In genomic region chr4:20773144-20773997, GRCh38 we compare ENCODE assay signal across 7 cellular contexts.
A peak's percentile ranks its signal among the peaks of the same experiment; 100 is the strongest.
DNase-seq lines count a peak whose midpoint lies in the region; ATAC-seq lines count a peak whose summit lies in the region.

No MANE protein-coding gene starts in this region.

- peak; percentile 81 for DNase-seq in G401 (ENCODE audit: low spot score)
- peak; percentile 59 to 74 for DNase-seq in Kasumi-1 (lab: John Stamatoyannopoulos, UW)
- peak; percentile 52 for DNase-seq in RPMI7951 (ENCODE audit: low read depth)
- peak; percentile 16 for DNase-seq in central memory CD4-positive, alpha-beta T cell
- peak; percentile 66 for DNase-seq in kidney tubule cell (ENCODE audit: low spot score)
- DNase-seq in stimulated activated naive B cell treated with anti-CD40 and anti-IgM and Interleukin-4, amounts not matched to agents 10 μg/mL and 1 μg/mL and 100 μg/mL, for 72 hours, result peak; percentile 0

- H3K27me3 Mint-ChIP-seq in stimulated activated naive B cell treated with anti-CD40 and anti-IgM and Interleukin-4, amounts not matched to agents 10 μg/mL and 1 μg/mL and 100 μg/mL, for 72 hours, result peaks cover 4 to 14% of the 10 kb centered on the region in 2 donors

- in situ Hi-C loops in G401 (cut with HindIII; ENCODE audit: low sequenced_read_pairs), result no loop called here

- peak; percentile 84 for ATAC-seq in GM21619 (IDR thresholded peaks at IDR 0.05; ENCODE audit: unreplicated experiment)
- ATAC-seq in stimulated activated naive B cell treated with anti-CD40 and anti-IgM and Interleukin-4, amounts not matched to agents 10 μg/mL and 1 μg/mL and 100 μg/mL, for 72 hours (replicated peaks), result peak; percentile 50 to 55

- H3K9me3 Mint-ChIP-seq in stimulated activated naive B cell treated with anti-CD40 and anti-IgM and Interleukin-4, amounts not matched to agents 10 μg/mL and 1 μg/mL and 100 μg/mL, for 72 hours, result peaks cover 5 to 10% of the 10 kb centered on the region in 2 donors

- H3K4me1 Mint-ChIP-seq in stimulated activated naive B cell treated with anti-CD40 and anti-IgM and Interleukin-4, amounts not matched to agents 10 μg/mL and 1 μg/mL and 100 μg/mL, for 72 hours, result peaks cover 0 to 2% of the 10 kb centered on the region in 2 donors

- no peak overlapping the region for H3K4me3 Mint-ChIP-seq in stimulated activated naive B cell treated with anti-CD40 and anti-IgM and Interleukin-4, amounts not matched to agents 10 μg/mL and 1 μg/mL and 100 μg/mL, for 72 hours

- H3K27ac Mint-ChIP-seq in stimulated activated naive B cell treated with anti-CD40 and anti-IgM and Interleukin-4, amounts not matched to agents 10 μg/mL and 1 μg/mL and 100 μg/mL, for 72 hours, result no peak overlapping the region

- H3K36me3 Mint-ChIP-seq in stimulated activated naive B cell treated with anti-CD40 and anti-IgM and Interleukin-4, amounts not matched to agents 10 μg/mL and 1 μg/mL and 100 μg/mL, for 72 hours, result no peaks in the 10 kb centered on the region

Comparison
In these comparisons a context has a peak if more than half of its experiments do, and no peak if none do; other contexts are left out.
1. Peak in every context shown above with its lines: DNase-seq and ATAC-seq.
2. DNase-seq: peak in every context shown above with its lines; median percentile 81 in G401; 66 in Kasumi-1; 66 in kidney tubule cell; 52 in RPMI7951; 16 in central memory CD4-positive, alpha-beta T cell; 0 in stimulated activated naive B cell treated with anti-CD40 and anti-IgM and Interleukin-4, amounts not matched to agents 10 μg/mL and 1 μg/mL and 100 μg/mL, for 72 hours.